Comparison of ENCODE assay signal across 17 cellular contexts in genomic region chr1:218079379-218079778, GRCh38.
"Had no signal": no experiment of that assay in that cellular context is flagged by ENCODE, and none has a peak within 500 bp of the region (broad histone marks: within the 10 kb centered on the region; RNA-seq: fewer than 3 reads in every experiment).

No MANE protein-coding gene starts in this region.

- H3K27me3 ChIP-seq: gastroesophageal sphincter, sigmoid colon, spleen, upper lobe of left lung had no signal

- H3K36me3 ChIP-seq: gastroesophageal sphincter, prostate gland, sigmoid colon, spleen, upper lobe of left lung had no signal

- H3K4me1 ChIP-seq: gastroesophageal sphincter, prostate gland, sigmoid colon, spleen, upper lobe of left lung had no signal

- FAIRE-seq: endometrium, islet of Langerhans had no signal

- ATAC-seq: activated CD4-positive, alpha-beta T cell treated with anti-CD3 and anti-CD28 coated beads for 36 hours; activated T-cell treated with anti-CD3 and anti-CD28 coated beads, Interleukin-2, amount 50 U/mL, for 4 hours; gastroesophageal sphincter; left lobe of liver; natural killer cell had no signal

- H3K4me3 ChIP-seq: gastroesophageal sphincter, prostate gland, sigmoid colon, spleen, upper lobe of left lung had no signal

- H3K9me3 ChIP-seq: gastroesophageal sphincter, prostate gland, sigmoid colon, upper lobe of left lung had no signal

- H3K27ac ChIP-seq: gastroesophageal sphincter, prostate gland, sigmoid colon, spleen, upper lobe of left lung had no signal

- DNase-seq: activated CD4-positive, alpha-beta memory T cell treated with anti-CD3 and anti-CD28 coated beads, Interleukin-2, amount 10 ng/mL, durations not matched to agents 7 days and 5 days; activated CD4-positive, alpha-beta T cell treated with anti-CD3 and anti-CD28 coated beads for 36 hours; activated effector memory CD4-positive, alpha-beta T cell treated with Interleukin-2 at 50 U/mL for 16 hours; activated naive CD4-positive, alpha-beta T cell treated with anti-CD3 and anti-CD28 coated beads, Interleukin-2, amount 50 U/mL, for 16 hours; activated T-cell treated with anti-CD3 and anti-CD28 coated beads, Interleukin-2, amount 50 U/mL, for 4 hours; dermis blood vessel endothelial cell; mesendoderm; natural killer cell; occipital lobe; sigmoid colon; spleen; upper lobe of left lung had no signal
